In the genomic region with DNA sequence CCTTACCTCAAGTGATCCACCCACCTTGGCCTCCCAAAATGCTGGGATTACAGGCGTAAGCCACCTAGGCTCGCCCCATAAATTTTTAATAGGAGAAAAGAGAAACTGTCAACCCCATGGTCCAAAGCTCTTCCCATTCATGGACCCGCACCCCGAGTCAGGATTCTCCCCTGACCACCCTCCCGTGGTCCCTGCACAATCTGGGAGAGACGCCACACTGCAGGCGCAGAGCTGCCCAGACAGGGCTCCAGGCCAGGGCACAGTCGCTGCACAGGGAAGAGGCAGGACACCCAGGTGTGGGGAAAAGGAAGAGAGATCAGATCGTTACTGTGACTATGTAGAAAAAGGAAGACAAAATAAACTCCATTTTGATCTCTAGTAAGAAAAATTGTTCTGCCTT, we compare ENCODE assay signal across 18 cellular contexts. TPM values are rescaled to one million over a fixed set of nuclear protein-coding genes. Genes with fewer than 3 reads are reported as not detected.
DNase-seq lines count a peak whose midpoint lies in the region; ATAC-seq and TF ChIP-seq lines count a peak whose summit lies in the region.
"Had no signal": no experiment of that assay in that cellular context is flagged by ENCODE, and none has a peak within 500 bp of the region (broad histone marks: within the 10 kb centered on the region; RNA-seq: fewer than 3 reads in every experiment).

No MANE protein-coding gene starts in this region.

- H3K27ac ChIP-seq in esophagus muscularis mucosa (replicated peaks in 1 of 4): no peak overlapping the region
- H3K27ac ChIP-seq in thyroid gland: peak overlapping the region; percentile 10 to 81 (median 63)
- no peak overlapping the region for H3K27ac ChIP-seq in foreskin keratinocyte
- H3K27ac ChIP-seq: BLaER1 treated with 17β-estradiol and CSF1 and Interleukin-3, amounts not matched to agents 10 nM and 100 nM; C4-2B had no signal

- no peak overlapping the region for H3K4me3 Mint-ChIP-seq in osteocyte (ENCODE audit: unreplicated experiment)
- H3K4me3 Mint-ChIP-seq: B cell; CD4-positive, alpha-beta T cell; CD8-positive, alpha-beta T cell had no signal

- WGBS in esophagus muscularis mucosa: 88% methylated on average over 9 of the region's 9 CpGs
- WGBS in thyroid gland, 2 donors: 68 to 71% methylated on average over 9 of the region's 9 CpGs

- H3K27ac Mint-ChIP-seq in osteocyte (ENCODE audit: unreplicated experiment): no peak overlapping the region
- H3K27ac Mint-ChIP-seq: B cell; CD4-positive, alpha-beta T cell; CD8-positive, alpha-beta T cell had no signal

- H3K27me3 ChIP-seq in esophagus muscularis mucosa (peaks cover 0 to 4% (median 0%) of the 10 kb centered on the region in 4 donors), thyroid gland (no peaks in the 10 kb centered on the region), foreskin keratinocyte (no peaks in the 10 kb centered on the region)
- H3K27me3 ChIP-seq: BLaER1 treated with 17β-estradiol and CSF1 and Interleukin-3, amounts not matched to agents 10 nM and 100 nM had no signal

- H3K27me3 Mint-ChIP-seq in osteocyte (ENCODE audit: unreplicated experiment): no peaks in the 10 kb centered on the region
- H3K27me3 Mint-ChIP-seq: B cell; CD4-positive, alpha-beta T cell had no signal

- TF ChIP-seq POLR2A in esophagus muscularis mucosa (IDR thresholded peaks at IDR 0.05; ENCODE audit: low read depth) (no peak), thyroid gland (IDR thresholded peaks at IDR 0.05) (no peak)

- TF ChIP-seq EP300 in esophagus muscularis mucosa (IDR thresholded peaks at IDR 0.05): no peak

- no peak overlapping the region for H3K4me3 ChIP-seq in esophagus muscularis mucosa
- no peak overlapping the region for H3K4me3 ChIP-seq in thyroid gland (replicated peaks in 1 of 3)
- H3K4me3 ChIP-seq: BLaER1 treated with 17β-estradiol and CSF1 and Interleukin-3, amounts not matched to agents 10 nM and 100 nM; GM12878 had no signal

- H3K36me3 Mint-ChIP-seq in osteocyte (ENCODE audit: unreplicated experiment): no peaks in the 10 kb centered on the region
- H3K36me3 Mint-ChIP-seq: CD8-positive, alpha-beta T cell had no signal

- TF ChIP-seq CTCF in esophagus muscularis mucosa (IDR thresholded peaks at IDR 0.05) (no peak), osteocyte (IDR thresholded peaks at IDR 0.05) (no peak), thyroid gland (IDR thresholded peaks at IDR 0.05) (no peak), foreskin keratinocyte (conservative IDR thresholded peaks at IDR 0.05) (no peak)

- intact Hi-C loops in esophagus muscularis mucosa (cut with DNase I) (loop anchor here (5.0 kb wide), 1 partner anchor 423 kb away; no protein-coding TSS in a partner anchor), thyroid gland (cut with DNase I) (no loop called here)

- H3K4me1 ChIP-seq in esophagus muscularis mucosa: peaks cover 0 to 11% (median 4%) of the 10 kb centered on the region in 4 donors
- peaks cover 15 to 28% of the 10 kb centered on the region in 2 donors for H3K4me1 ChIP-seq in thyroid gland
- no peaks in the 10 kb centered on the region for H3K4me1 ChIP-seq in foreskin keratinocyte
- H3K4me1 ChIP-seq: Caco-2 had no signal

- H3K9me3 ChIP-seq in esophagus muscularis mucosa: no peaks in the 10 kb centered on the region
- H3K9me3 ChIP-seq in thyroid gland: no peaks in the 10 kb centered on the region
- H3K9me3 ChIP-seq: Caco-2 had no signal

- no peak for ATAC-seq in foreskin keratinocyte
- ATAC-seq: CD8-positive, alpha-beta T cell; GM12878 had no signal

- DNase-seq in esophagus muscularis mucosa (ENCODE audit: extremely low spot score): peak; percentile 34
- peak; percentile 54 for DNase-seq in osteocyte (ENCODE audit: extremely low spot score, unreplicated experiment)
- peak; percentile 56 to 63 for DNase-seq in thyroid gland
- DNase-seq in foreskin keratinocyte: no peak
- no peak for DNase-seq in GF-D8 (lab: John Stamatoyannopoulos, UW)
- DNase-seq in putamen (ENCODE audit: low spot score): no peak
- DNase-seq: 8988T; ACHN; AML-193; Caco-2; Calu3; CD4-positive, alpha-beta T cell; CD8-positive, alpha-beta T cell; DMS79 treated with DMSO at 0.1 percent for 48 hours had no signal

- H3K36me3 ChIP-seq in esophagus muscularis mucosa (no peaks in the 10 kb centered on the region), thyroid gland (no peaks in the 10 kb centered on the region)
- H3K36me3 ChIP-seq: BLaER1 treated with 17β-estradiol and CSF1 and Interleukin-3, amounts not matched to agents 10 nM and 100 nM had no signal

- no peaks in the 10 kb centered on the region for H3K4me1 Mint-ChIP-seq in osteocyte (ENCODE audit: unreplicated experiment)

- peaks cover 20% of the 10 kb centered on the region for H3K9me3 Mint-ChIP-seq in osteocyte (ENCODE audit: unreplicated experiment)
- H3K9me3 Mint-ChIP-seq: CD4-positive, alpha-beta T cell; CD8-positive, alpha-beta T cell had no signal

RNA-seq across cellular contexts. Expression of gene ZNF93, which starts 54.5 kb away (rescaled TPM):
- 1 to 10 TPM; 1.2 to 4.1 (median 2.1) TPM for total RNA-seq in esophagus muscularis mucosa
- 4.7 and 5.6 TPM in 2 replicates for total RNA-seq in osteocyte
- total RNA-seq in thyroid gland: 10 to 100 TPM; 12.2 to 29.0 (median 23.2) TPM
- total RNA-seq in foreskin keratinocyte: 7.2 and 9.0 TPM in 2 replicates
- 3.0 and 4.1 TPM in 2 replicates for polyA plus RNA-seq in foreskin keratinocyte

Comparison
In these comparisons a context has a peak if more than half of its experiments do, and no peak if none do; other contexts are left out.
1. DNase-seq: peak in esophagus muscularis mucosa (single experiment), osteocyte (single experiment) and thyroid gland (2 of 2); none in foreskin keratinocyte (0 of 2), GF-D8 (single experiment) and putamen (single experiment).
2. H3K27ac ChIP-seq: peak in thyroid gland (3 of 3); none in esophagus muscularis mucosa (0 of 4) and foreskin keratinocyte (single experiment).